Comparison of ENCODE assay signal across 15 cellular contexts in the genomic region with DNA sequence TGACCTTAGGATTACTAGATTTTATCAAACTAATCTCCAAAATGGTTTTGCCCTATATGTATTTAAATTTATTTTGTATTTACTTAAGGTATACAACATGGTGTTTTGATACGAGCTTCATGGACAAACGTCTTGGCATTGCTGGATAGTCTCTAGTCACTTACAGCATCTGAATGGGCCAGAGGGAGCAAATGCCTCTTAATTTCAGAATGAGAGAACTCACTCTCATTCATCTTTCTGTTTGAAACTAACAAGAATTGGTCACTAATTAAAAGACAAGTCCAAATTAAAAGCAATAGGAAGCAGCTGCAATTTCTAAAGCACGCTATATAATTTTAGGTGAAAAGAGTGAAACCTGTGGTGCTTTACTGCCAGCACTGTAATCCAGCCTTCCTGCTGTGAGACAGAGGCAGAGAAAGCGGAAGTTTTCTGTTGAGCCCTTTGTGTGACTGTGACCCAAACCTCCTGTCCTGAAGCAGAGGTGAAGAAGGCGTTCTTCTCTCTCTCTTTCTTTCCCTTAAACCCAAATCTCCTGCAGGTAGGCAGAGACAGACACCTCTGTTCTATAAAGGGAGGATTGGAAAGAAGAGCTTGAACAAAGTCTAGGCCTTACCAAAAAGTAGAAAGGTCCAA.
DNase-seq lines count a peak whose midpoint lies in the region; ATAC-seq and TF ChIP-seq lines count a peak whose summit lies in the region.
"Had no signal": no experiment of that assay in that cellular context is flagged by ENCODE, and none has a peak within 500 bp of the region (broad histone marks: within the 10 kb centered on the region; RNA-seq: fewer than 3 reads in every experiment).

No MANE protein-coding gene starts in this region.

- H3K4me3 ChIP-seq in neuronal stem cell (ENCODE audit: low read length in 2 of 2) (no peak overlapping the region), heart left ventricle (no peak overlapping the region)

- H3K14ac ChIP-seq in neuronal stem cell (ENCODE audit: low read length) = no peak overlapping the region

- no peak for TF ChIP-seq CTCF in heart left ventricle (IDR thresholded peaks at IDR 0.05)

- no peak overlapping the region for H2BK15ac ChIP-seq in neuronal stem cell (ENCODE audit: low read length)

- H4K91ac ChIP-seq in neuronal stem cell (ENCODE audit: low read depth, low read length, poor library complexity) = no peak overlapping the region

- H3K9me3 ChIP-seq in neuronal stem cell (replicated peaks in 1 of 2; ENCODE audit: control insufficient read depth in 2 of 2, insufficient read depth in 1 of 2, low read depth in 1 of 2, low read length in 2 of 2) (no peaks in the 10 kb centered on the region), heart left ventricle (no peaks in the 10 kb centered on the region)
- H3K9me3 ChIP-seq: SK-N-SH had no signal

- intact Hi-C loops in heart left ventricle (cut with DNase I) = no loop called here

- no peak overlapping the region for H3K4me2 ChIP-seq in neuronal stem cell (ENCODE audit: insufficient read depth, low read length, poor library complexity, severe bottlenecking)
- H3K4me2 ChIP-seq: SK-N-SH had no signal

- H3K23ac ChIP-seq in neuronal stem cell (ENCODE audit: low read depth, low read length, poor library complexity) = no peak overlapping the region

- no peak overlapping the region for H2AK5ac ChIP-seq in neuronal stem cell (ENCODE audit: low read depth, low read length)

- no peaks in the 10 kb centered on the region for H3K79me1 ChIP-seq in neuronal stem cell (ENCODE audit: low read depth, low read length)

- no peak overlapping the region for H2BK12ac ChIP-seq in neuronal stem cell (ENCODE audit: low read length)

- H3K27ac ChIP-seq in neuronal stem cell (replicated peaks; ENCODE audit: low read length) = no peak overlapping the region
- no peak overlapping the region for H3K27ac ChIP-seq in heart left ventricle

- no peak overlapping the region for H2BK5ac ChIP-seq in neuronal stem cell (ENCODE audit: low read length)

- ATAC-seq in HG02981 (IDR thresholded peaks at IDR 0.05; ENCODE audit: unreplicated experiment) (peak; percentile 70), heart left ventricle (no peak)
- ATAC-seq: activated T-cell treated with anti-CD3 and anti-CD28 coated beads, Interleukin-2, amount 50 U/mL, for 4 hours had no signal

- no peaks in the 10 kb centered on the region for H3K36me3 ChIP-seq in neuronal stem cell (replicated peaks in 1 of 2; ENCODE audit: control insufficient read depth in 2 of 2, insufficient read depth in 2 of 2, low read length in 2 of 2)
- no peaks in the 10 kb centered on the region for H3K36me3 ChIP-seq in heart left ventricle

- H3K18ac ChIP-seq in neuronal stem cell (ENCODE audit: low read length) = no peak overlapping the region

- no CpG with 5 or more reads among the region's 5 CpGs for WGBS in neuronal stem cell (ENCODE audit: extremely low coverage in 2 of 2, insufficient read length in 2 of 2, insufficient replicate concordance in 1 of 2), 2 donors
- 78 to 87% (median 82%) methylated on average over 5 of the region's 5 CpGs for WGBS in heart left ventricle, 4 donors

- DNase-seq in NOMO-1 treated with DMSO at 0.1 percent for 48 hours (lab: John Stamatoyannopoulos, UW; ENCODE audit: unreplicated experiment) = peak; percentile 16
- no peak for DNase-seq in NOMO-1 treated with dmso at 0.1 percent for 144 hours (lab: John Stamatoyannopoulos, UW; ENCODE audit: unreplicated experiment)
- DNase-seq in NCI-H69 (lab: John Stamatoyannopoulos, UW) = peak; percentile 73
- DNase-seq in neuronal stem cell (ENCODE audit: low spot score) = peak; percentile 4
- DNase-seq in heart left ventricle = no peak
- no peak for DNase-seq in NCI-H1092 (lab: John Stamatoyannopoulos, UW)
- DNase-seq in NCI-H2196 (lab: John Stamatoyannopoulos, UW; ENCODE audit: unreplicated experiment) = no peak
- DNase-seq: 8988T; activated T-cell treated with anti-CD3 and anti-CD28 coated beads, Interleukin-2, amount 50 U/mL, for 4 hours; islet precursor cell; NCI-H146; NCI-H82; SK-N-SH; stimulated activated CD8-positive, alpha-beta memory T cell treated with anti-CD3 and anti-CD28 coated beads, Interleukin-4, amount 100 ng/mL, for 48 hours had no signal

- no peak overlapping the region for H4K8ac ChIP-seq in neuronal stem cell (ENCODE audit: low read depth, low read length)

- peak overlapping the region; percentile 12 for H2AFZ ChIP-seq in neuronal stem cell (ENCODE audit: low read length)

- no peaks in the 10 kb centered on the region for H3K27me3 ChIP-seq in neuronal stem cell (ENCODE audit: control insufficient read depth in 3 of 3, insufficient read depth in 3 of 3, low read depth in 1 of 3, low read length in 3 of 3)
- H3K27me3 ChIP-seq in heart left ventricle = no peaks in the 10 kb centered on the region

- no peak overlapping the region for H3K4ac ChIP-seq in neuronal stem cell (ENCODE audit: low read length)

- H3K9ac ChIP-seq in neuronal stem cell (ENCODE audit: low read depth, low read length, poor library complexity) = no peak overlapping the region
- H3K9ac ChIP-seq: SK-N-SH had no signal

- no peak overlapping the region for H2BK120ac ChIP-seq in neuronal stem cell (ENCODE audit: low read depth, low read length)

- TF ChIP-seq POLR2A in heart left ventricle (IDR thresholded peaks at IDR 0.05) = no peak

- peaks cover 6 to 7% of the 10 kb centered on the region in 2 donors for H3K4me1 ChIP-seq in neuronal stem cell (ENCODE audit: control insufficient read depth in 2 of 2, insufficient read depth in 1 of 2, low read depth in 1 of 2, low read length in 2 of 2)
- no peaks in the 10 kb centered on the region for H3K4me1 ChIP-seq in heart left ventricle

Comparison
In these comparisons a context has a peak if more than half of its experiments do, and no peak if none do; other contexts are left out.
1. DNase-seq: peak in NOMO-1 treated with DMSO at 0.1 percent for 48 hours (single experiment), NCI-H69 (single experiment) and neuronal stem cell (single experiment); none in NOMO-1 treated with dmso at 0.1 percent for 144 hours (single experiment), heart left ventricle (0 of 5), NCI-H1092 (single experiment) and NCI-H2196 (single experiment).